1 cellular context compared by ENCODE assay signal in genomic region chr3:44198957-44199269, GRCh38.
TF ChIP-seq lines count a peak whose summit lies in the region.

No MANE protein-coding gene starts in this region.

TF ChIP-seq in A549, 52 proteins besides CTCF, POLR2A, EP300 and RAD21:
- TF ChIP-seq JUN (IDR thresholded peaks at IDR 0.05) (no peak), FOSL2 (IDR thresholded peaks at IDR 0.05) (no peak), FOSL2 (CRISPR knock-in tag; IDR thresholded peaks at IDR 0.05) (no peak), BHLHE40 (IDR thresholded peaks at IDR 0.05; ENCODE audit: low read depth, low read length) (no peak), CHD2 (IDR thresholded peaks at IDR 0.05; ENCODE audit: low read length, partially characterized antibody) (no peak), RFX5 (IDR thresholded peaks at IDR 0.05) (no peak), MAX (IDR thresholded peaks at IDR 0.05) (no peak), NPAS2 (CRISPR knock-in tag; IDR thresholded peaks at IDR 0.05; ENCODE audit: borderline replicate concordance) (no peak), PBX3 (IDR thresholded peaks at IDR 0.05) (no peak), EHMT2 (IDR thresholded peaks at IDR 0.05; ENCODE audit: low read depth) (no peak), PHF8 (IDR thresholded peaks at IDR 0.05; ENCODE audit: borderline replicate concordance, low read depth) (no peak), KDM5A (IDR thresholded peaks at IDR 0.05) (no peak), HOXB5 (CRISPR knock-in tag; IDR thresholded peaks at IDR 0.05) (no peak), CHD4 (IDR thresholded peaks at IDR 0.05; ENCODE audit: borderline replicate concordance) (no peak), GATA3 (IDR thresholded peaks at IDR 0.05; ENCODE audit: borderline replicate concordance) (no peak), USF2 (IDR thresholded peaks at IDR 0.05) (no peak), ZSCAN20 (CRISPR knock-in tag; IDR thresholded peaks at IDR 0.05) (no peak), HES2 (IDR thresholded peaks at IDR 0.05) (no peak)
